8 cellular contexts compared by ENCODE assay signal in the genomic region with DNA sequence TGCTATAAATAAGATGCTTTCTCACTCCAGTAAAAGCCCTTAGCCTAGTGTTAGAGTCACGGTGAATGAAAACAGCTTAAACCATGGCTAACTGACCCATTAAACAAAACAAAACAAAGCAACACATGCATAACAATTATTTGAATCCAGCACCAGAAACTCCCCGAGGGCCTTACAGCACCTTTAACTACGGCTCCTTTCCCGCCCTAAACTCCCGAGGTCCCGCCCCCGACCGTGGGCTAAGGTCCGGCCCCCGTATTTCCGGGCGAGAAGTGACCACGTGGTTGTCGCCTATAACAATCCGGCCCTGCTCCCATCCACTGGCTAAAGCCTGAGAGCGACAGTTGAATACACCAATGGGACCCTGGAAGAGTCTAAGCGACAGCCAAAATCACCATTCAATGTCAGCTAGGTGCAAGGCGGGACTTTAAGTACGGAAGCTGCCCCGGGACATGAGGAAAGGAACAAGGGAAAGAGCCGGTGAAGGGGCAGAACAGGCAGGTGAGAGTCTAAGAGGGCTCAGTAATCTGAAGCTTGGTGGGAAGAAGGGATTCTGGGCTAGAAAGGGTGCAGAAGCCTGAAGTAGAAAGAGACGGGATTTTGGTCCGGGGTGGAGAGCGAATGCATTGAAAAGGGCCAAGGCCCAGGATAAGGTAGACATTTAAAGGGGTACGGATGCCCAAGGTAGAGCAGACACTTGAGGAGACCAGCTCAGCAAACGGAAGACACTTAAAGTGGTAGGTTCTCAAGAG. TPM values are rescaled to one million over a fixed set of nuclear protein-coding genes. Genes with fewer than 3 reads are reported as not detected.
DNase-seq lines count a peak whose midpoint lies in the region; ATAC-seq and TF ChIP-seq lines count a peak whose summit lies in the region.

Gene FLAD1 (plus strand): TSS at position 448 of the 752 bp plus-strand sequence. CDS start 351 bp downstream, outside the sequence.

- TF ChIP-seq CTCF in AG04450 (IDR thresholded peaks at IDR 0.05; ENCODE audit: low read depth, low read length) (no peak), VCaP (conservative IDR thresholded peaks at IDR 0.05) (no peak), mammary epithelial cell (conservative IDR thresholded peaks at IDR 0.05 in 1 of 2, IDR thresholded peaks at IDR 0.05 in 1 of 2; ENCODE audit: extremely low read depth in 1 of 2, insufficient read depth in 1 of 2, low read depth in 1 of 2, low read length in 2 of 2) (no peak)

- H3K27me3 ChIP-seq in AG04450 (ENCODE audit: control insufficient read depth, insufficient read depth, low read length) (no peaks in the 10 kb centered on the region), mammary epithelial cell (ENCODE audit: insufficient read depth, low read length) (no peaks in the 10 kb centered on the region), iPS-20b (ENCODE audit: insufficient read depth, low read length) (no peaks in the 10 kb centered on the region), skeletal muscle tissue (ENCODE audit: control insufficient read depth in 3 of 3, insufficient read depth in 3 of 3, low read length in 3 of 3) (no peaks in the 10 kb centered on the region)

- H3K79me2 ChIP-seq in mammary epithelial cell (ENCODE audit: insufficient read depth, low read length): peaks cover 49% of the 10 kb centered on the region

- H3K4me2 ChIP-seq in mammary epithelial cell (ENCODE audit: insufficient read depth, low read depth, low read length): peak within 1 kb of the TSS; percentile 81

- POLR2A ChIA-PET in AG04450 (lab: Yijun Ruan, JAX): interaction anchor here (0.7 to 1.6 kb wide), 3 partner anchors 9 to 12 kb away, joined by 5 to 10 read pairs (median 10); partner anchors contain the start of gene SHC1

- 1% methylated on average over 21 of the region's 26 CpGs for WGBS in mammary epithelial cell (ENCODE audit: low coverage, missing lambda C conversion rate)

- peak within 1 kb of the TSS; percentile 88 for H2AFZ ChIP-seq in mammary epithelial cell (ENCODE audit: low read depth, low read length)

- intact Hi-C loops in mammary epithelial cell (cut with micrococcal nuclease): loop anchor here (1.0 kb wide), 1 partner anchor 18 kb away; no protein-coding TSS in a partner anchor

- peaks cover 12% of the 10 kb centered on the region for H3K4me1 ChIP-seq in mammary epithelial cell (ENCODE audit: insufficient read depth, low read length)
- H3K4me1 ChIP-seq in iPS-20b (ENCODE audit: insufficient read depth, low read length): peaks cover 6% of the 10 kb centered on the region; the same call in 1 of the 2 replicates
- peaks cover 12 to 21% (median 16%) of the 10 kb centered on the region in 3 donors for H3K4me1 ChIP-seq in skeletal muscle tissue (ENCODE audit: control insufficient read depth in 3 of 3, insufficient read depth in 3 of 3, low read length in 3 of 3)

- no peaks in the 10 kb centered on the region for H3K9me3 ChIP-seq in AG04450 (ENCODE audit: control insufficient read depth, insufficient read depth, low read length)
- no peaks in the 10 kb centered on the region for H3K9me3 ChIP-seq in mammary epithelial cell (replicated peaks; ENCODE audit: insufficient read depth, low read length)
- H3K9me3 ChIP-seq in iPS-20b (ENCODE audit: insufficient read depth, low read depth, low read length): no peaks in the 10 kb centered on the region
- H3K9me3 ChIP-seq in skeletal muscle tissue (ENCODE audit: control insufficient read depth in 3 of 3, low read length in 3 of 3): no peaks in the 10 kb centered on the region

- ATAC-seq in GM18909 (IDR thresholded peaks at IDR 0.05; ENCODE audit: poor library complexity, unreplicated experiment) (peak; percentile 98), HG03159 (IDR thresholded peaks at IDR 0.05; ENCODE audit: unreplicated experiment) (peak; percentile 96)

- H4K20me1 ChIP-seq in mammary epithelial cell (ENCODE audit: insufficient read depth, low read length): no peaks in the 10 kb centered on the region

- in situ Hi-C loops in mammary epithelial cell (cut with MboI; ENCODE audit: low sequenced_read_pairs in 2 of 2): no loop called here

- H3K36me3 ChIP-seq in mammary epithelial cell (ENCODE audit: insufficient read depth, low read length) (peaks cover 11% of the 10 kb centered on the region), iPS-20b (ENCODE audit: insufficient read depth, low read depth, low read length) (peaks cover 53% of the 10 kb centered on the region), skeletal muscle tissue (ENCODE audit: control insufficient read depth in 3 of 3, insufficient read depth in 3 of 3, low read length in 3 of 3) (peaks cover 5 to 14% (median 9%) of the 10 kb centered on the region in 3 donors)

- CTCF ChIA-PET in AG04450 (lab: Charles Lee) (interaction anchor here (0.7 to 3.3 kb wide), 7 partner anchors 9 to 657 kb away, joined by 3 to 27 read pairs (median 4); no protein-coding TSS in a partner anchor), mammary epithelial cell (lab: Charles Lee; ENCODE audit: low non-redundant PET) (no interaction called here)

- DNase-seq in AG04450 (ENCODE audit: low read depth, low spot score) (peak; percentile 99), NCI-H2227 (lab: John Stamatoyannopoulos, UW; ENCODE audit: unreplicated experiment) (peak; percentile 99), mammary epithelial cell (peak; percentile 100)

- dilution Hi-C loops in mammary epithelial cell (cut with HindIII; ENCODE audit: low sequenced_read_pairs): no loop called here

- peak within 1 kb of the TSS; percentile 80 for H3K9ac ChIP-seq in mammary epithelial cell (ENCODE audit: insufficient read depth, low read length)
- peak within 1 kb of the TSS; percentile 96 for H3K9ac ChIP-seq in iPS-20b (ENCODE audit: low read depth, low read length)
- H3K9ac ChIP-seq in skeletal muscle tissue (ENCODE audit: low read depth in 1 of 3, low read length in 3 of 3): peak within 1 kb of the TSS; percentile 79 to 86 (median 81)

- no peak within 1 kb of the TSS for H3K27ac ChIP-seq in AG04450 (ENCODE audit: low read depth, low read length)
- H3K27ac ChIP-seq in VCaP: peak within 1 kb of the TSS; percentile 78
- H3K27ac ChIP-seq in mammary epithelial cell (ENCODE audit: insufficient read depth, low read depth, low read length): peak within 1 kb of the TSS; percentile 67
- peak within 1 kb of the TSS; percentile 80 for H3K27ac ChIP-seq in iPS-20b (ENCODE audit: low read length)
- peak within 1 kb of the TSS; percentile 34 for H3K27ac ChIP-seq in skeletal muscle tissue (ENCODE audit: low read depth, low read length)

- BruUV-seq in mammary epithelial cell (replicated peaks; lab: Mats Ljungman, UMichigan): TSS peak; percentile 67

- peak within 1 kb of the TSS; percentile 86 for H3K4me3 ChIP-seq in AG04450 (ENCODE audit: low read depth, low read length)
- H3K4me3 ChIP-seq in mammary epithelial cell (replicated peaks in 1 of 3; ENCODE audit: insufficient read depth in 1 of 3, low read depth in 2 of 3, low read length in 3 of 3): peak within 1 kb of the TSS; percentile 64 to 84 (median 72)
- H3K4me3 ChIP-seq in iPS-20b (ENCODE audit: low read length): peak within 1 kb of the TSS; percentile 91
- H3K4me3 ChIP-seq in skeletal muscle tissue (ENCODE audit: low read length in 3 of 3): peak within 1 kb of the TSS; percentile 76 to 98 (median 90)

RNA-seq across cellular contexts. Expression of gene FLAD1, which starts in this region (rescaled TPM):
- 21.1 and 30.2 TPM in 2 replicates for polyA plus RNA-seq in AG04450 (2011; rRNA removed)
- 35.7 and 52.2 TPM in 2 replicates for polyA minus RNA-seq in AG04450 (2011; rRNA and poly(A)+ RNA removed)
- total RNA-seq in mammary epithelial cell: 10 to 100 TPM; 46.4 to 58.5 TPM
- polyA plus RNA-seq in mammary epithelial cell: 54.2 TPM
- polyA minus RNA-seq in mammary epithelial cell: 43.1 TPM
- 16.2 TPM for total RNA-seq in skeletal muscle tissue
